ENCODE assay signal across 28 cellular contexts in the genomic region with DNA sequence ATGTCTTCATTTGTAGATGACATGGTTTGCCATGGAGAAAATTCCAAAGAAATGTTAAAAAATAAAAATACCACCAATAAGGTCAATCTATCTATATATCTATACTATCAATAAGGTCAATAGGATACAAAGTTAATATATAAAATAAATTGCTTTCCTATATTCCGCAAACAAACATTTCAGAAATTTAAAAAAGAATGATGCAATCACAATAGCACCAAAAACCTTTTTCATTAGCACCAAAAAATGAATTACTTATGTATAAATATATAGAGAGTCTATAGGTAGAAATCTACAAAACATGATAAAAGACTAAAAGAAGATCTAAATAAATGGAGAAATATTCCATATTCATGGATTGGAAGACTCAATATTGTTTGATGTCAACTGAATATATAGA.
"Had no signal": no experiment of that assay in that cellular context is flagged by ENCODE, and none has a peak within 500 bp of the region (broad histone marks: within the 10 kb centered on the region; RNA-seq: fewer than 3 reads in every experiment).

No MANE protein-coding gene starts in this region.

- H3K4me1 ChIP-seq: left ventricle myocardium inferior, neural progenitor cell, prostate gland, sigmoid colon, tibial nerve, uterus had no signal

- H3K4me3 ChIP-seq: left ventricle myocardium inferior, lung, neural progenitor cell, ovary, prostate gland, sigmoid colon, smooth muscle cell, tibial nerve, uterus had no signal

- H3K27me3 ChIP-seq: ovary, sigmoid colon, tibial nerve, uterus had no signal

- DNase-seq: hypothalamus; immature natural killer cell; islet precursor cell; left ventricle myocardium inferior; mesendoderm; naive B cell; natural killer cell; nephron progenitor cell; ovary; posterior cingulate gyrus; retina; right cardiac atrium; sigmoid colon; stimulated activated CD4-positive, alpha-beta T cell treated with anti-CD3 and anti-CD28 coated beads, Interleukin-1b, Interleukin-23, amount 100 ng/mL, for 48 hours; stimulated activated CD4-positive, alpha-beta T cell treated with anti-CD3 and anti-CD28 coated beads, Interleukin-2, amount 100 ng/mL, for 48 hours; stimulated activated CD4-positive, alpha-beta T cell treated with anti-CD3 and anti-CD28 coated beads, Interleukin-4, amount 100 ng/mL, for 4 hours; stimulated activated CD8-positive, alpha-beta memory T cell treated with anti-CD3 and anti-CD28 coated beads, Interleukin-4, amount 100 ng/mL, for 48 hours; stimulated activated naive CD4-positive, alpha-beta T cell treated with Interleukin-2 at 50 U/mL for 16 hours; stimulated activated naive CD8-positive, alpha-beta T cell treated with anti-CD3 and anti-CD28 coated beads, Interleukin-15, amount 100 ng/mL, for 72 hours; substantia nigra; uterus had no signal

- H3K9me3 ChIP-seq: left ventricle myocardium inferior, neutrophil, ovary, prostate gland, sigmoid colon, tibial nerve, uterus had no signal

- H3K4me2 ChIP-seq: neural progenitor cell, smooth muscle cell had no signal

- H3K36me3 ChIP-seq: left ventricle myocardium inferior, neural progenitor cell, neutrophil, ovary, prostate gland, sigmoid colon, tibial nerve, uterus had no signal

- ATAC-seq: natural killer cell; right cardiac atrium; stimulated activated memory B cell treated with anti-CD40 and anti-IgM and Interleukin-4, amounts not matched to agents 10 μg/mL and 1 μg/mL and 100 μg/mL, for 72 hours; stimulated activated naive CD8-positive, alpha-beta T cell treated with anti-CD3 and anti-CD28 coated beads, Interleukin-15, amount 100 ng/mL, for 72 hours had no signal

- H3K27ac ChIP-seq: left ventricle myocardium inferior, neural progenitor cell, neutrophil, ovary, prostate gland, sigmoid colon, tibial nerve, uterus had no signal
